Comparison of ENCODE assay signal across 17 cellular contexts in genomic region chr10:96365571-96365970, GRCh38. TPM values are rescaled to one million over a fixed set of nuclear protein-coding genes. Genes with fewer than 3 reads are reported as not detected.
DNase-seq lines count a peak whose midpoint lies in the region; ATAC-seq and TF ChIP-seq lines count a peak whose summit lies in the region.
"Had no signal": no experiment of that assay in that cellular context is flagged by ENCODE, and none has a peak within 500 bp of the region (broad histone marks: within the 10 kb centered on the region; RNA-seq: fewer than 3 reads in every experiment).

No MANE protein-coding gene starts in this region.

- no peaks in the 10 kb centered on the region for H3K9me3 ChIP-seq in endodermal cell (ENCODE audit: control insufficient read depth, low read length)
- H3K9me3 ChIP-seq in H9 (ENCODE audit: control insufficient read depth, low read depth, low read length), result no peaks in the 10 kb centered on the region
- H3K9me3 ChIP-seq: BLaER1 treated with 17β-estradiol and CSF1 and Interleukin-3, amounts not matched to agents 10 nM and 100 nM had no signal

- no peak overlapping the region for H2BK12ac ChIP-seq in H9 (ENCODE audit: insufficient read length, low read depth, low read length)

- H3K9me3 Mint-ChIP-seq in GM23338 (no peaks in the 10 kb centered on the region), endodermal cell (no peaks in the 10 kb centered on the region), H9 (no peaks in the 10 kb centered on the region)

- H3K4me1 ChIP-seq in GM23338 (ENCODE audit: insufficient read depth), result no peaks in the 10 kb centered on the region
- no peaks in the 10 kb centered on the region for H3K4me1 ChIP-seq in endodermal cell (ENCODE audit: control insufficient read depth, insufficient read depth, low read length)
- no peaks in the 10 kb centered on the region for H3K4me1 ChIP-seq in H9 (ENCODE audit: insufficient read depth, low read length)

- H3K27ac ChIP-seq in GM23338 (ENCODE audit: low read depth), result no peak overlapping the region
- no peak overlapping the region for H3K27ac ChIP-seq in endodermal cell (ENCODE audit: low read depth, low read length)
- H3K27ac ChIP-seq in H9 (ENCODE audit: insufficient read length, low read depth, low read length), result no peak overlapping the region
- H3K27ac ChIP-seq: BLaER1 treated with 17β-estradiol and CSF1 and Interleukin-3, amounts not matched to agents 10 nM and 100 nM; GM23248; HL-60 had no signal

- H2BK5ac ChIP-seq in H9 (ENCODE audit: insufficient read length, low read length), result no peak overlapping the region

- no peak overlapping the region for H3K18ac ChIP-seq in H9 (ENCODE audit: insufficient read length, low read depth, low read length)

- H3K27ac Mint-ChIP-seq in GM23338 (no peak overlapping the region), endodermal cell (no peak overlapping the region), H9 (no peak overlapping the region)
- H3K27ac Mint-ChIP-seq: CD4-positive, CD25-positive, alpha-beta regulatory T cell had no signal

- H3K4me3 ChIP-seq in GM23338, result no peak overlapping the region
- H3K4me3 ChIP-seq in endodermal cell (ENCODE audit: low read length), result no peak overlapping the region
- H3K4me3 ChIP-seq: BLaER1 treated with 17β-estradiol and CSF1 and Interleukin-3, amounts not matched to agents 10 nM and 100 nM; GM23248 had no signal

- ATAC-seq in GM23338 (no peak), HG02981 (IDR thresholded peaks at IDR 0.05; ENCODE audit: unreplicated experiment) (no peak)
- ATAC-seq in stimulated activated naive CD8-positive, alpha-beta T cell treated with anti-CD3 and anti-CD28 coated beads, Interleukin-15, Interleukin-2, amounts not matched to agents 100 U/mL and 50 U/mL, for 24 hours, result no peak

- WGBS in endodermal cell (ENCODE audit: insufficient coverage in 1 of 2, insufficient read length in 1 of 2), 2 experiments, result 86 to 90% methylated on average over 2 to 3 of the region's 3 CpGs
- WGBS in H9 (ENCODE audit: extremely low coverage, insufficient read length, low lambda C conversion rate), result no CpG with 5 or more reads among the region's 3 CpGs

- no peak overlapping the region for H4K8ac ChIP-seq in H9 (replicated peaks; ENCODE audit: insufficient read length, low read depth, low read length)

- H3K27me3 Mint-ChIP-seq in GM23338 (ENCODE audit: insufficient read depth, low read depth, poor library complexity) (peaks cover 5% of the 10 kb centered on the region), endodermal cell (ENCODE audit: insufficient read depth) (peaks cover 6% of the 10 kb centered on the region), H9 (ENCODE audit: low read depth) (no peaks in the 10 kb centered on the region; the same call in 1 of the 2 replicates)

- no peaks in the 10 kb centered on the region for H3K36me3 ChIP-seq in GM23338 (ENCODE audit: insufficient read depth)
- H3K36me3 ChIP-seq in endodermal cell (ENCODE audit: control insufficient read depth, insufficient read depth, low read length), result no peaks in the 10 kb centered on the region

- H3K79me2 ChIP-seq in GM23338 (replicated peaks; ENCODE audit: insufficient read depth) (no peaks in the 10 kb centered on the region), H9 (ENCODE audit: insufficient read depth, low read length) (no peaks in the 10 kb centered on the region)

- no peak overlapping the region for H3T11ph ChIP-seq in H9 (ENCODE audit: low read length)

- DNase-seq in GM23338 (ENCODE audit: low spot score) (no peak), endodermal cell (peak; percentile 35), mesenteric fat pad (ENCODE audit: low spot score) (peak; percentile 62), superior temporal gyrus (ENCODE audit: extremely low spot score) (peak; percentile 74), H9 (no peak)
- DNase-seq in stimulated activated naive CD8-positive, alpha-beta T cell treated with anti-CD3 and anti-CD28 coated beads, Interleukin-15, Interleukin-2, amounts not matched to agents 100 U/mL and 50 U/mL, for 24 hours, result no peak
- DNase-seq: 8988T; AML-193; Calu3; CD4-positive, CD25-positive, alpha-beta regulatory T cell; DMS 273 treated with DMSO at 0.1 percent for 48 hours; GM23248; H7 had no signal

- no peak overlapping the region for H2BK15ac ChIP-seq in H9 (ENCODE audit: low read depth, low read length)

- no peaks in the 10 kb centered on the region for H3F3A ChIP-seq in GM23338 (replicated peaks; ENCODE audit: low read depth)

- no peak overlapping the region for H3K14ac ChIP-seq in H9 (ENCODE audit: insufficient read depth, low read length)

- no peak for TF ChIP-seq CTCF in GM23338 (conservative IDR thresholded peaks at IDR 0.05; ENCODE audit: low read depth in 2 of 2)
- TF ChIP-seq CTCF in endodermal cell (conservative IDR thresholded peaks at IDR 0.05), result no peak
- TF ChIP-seq CTCF in H9 (conservative IDR thresholded peaks at IDR 0.05), result no peak

- H3K27me3 ChIP-seq in GM23338 (ENCODE audit: insufficient read depth), result no peaks in the 10 kb centered on the region
- H3K27me3 ChIP-seq in endodermal cell (ENCODE audit: control insufficient read depth, insufficient read depth, low read length, poor library complexity, severe bottlenecking), result no peaks in the 10 kb centered on the region
- H3K27me3 ChIP-seq in H9 (ENCODE audit: insufficient read depth, low read length), result no peaks in the 10 kb centered on the region; the same call in 1 of the 2 replicates
- H3K27me3 ChIP-seq: BLaER1 treated with 17β-estradiol and CSF1 and Interleukin-3, amounts not matched to agents 10 nM and 100 nM had no signal

- no peak overlapping the region for H3K9ac ChIP-seq in endodermal cell (ENCODE audit: extremely low read depth, low read length, poor library complexity, severe bottlenecking)
- no peak overlapping the region for H3K9ac ChIP-seq in H9 (ENCODE audit: extremely low read depth, insufficient read length, low read length)
- H3K9ac ChIP-seq: BLaER1 treated with 17β-estradiol and CSF1 and Interleukin-3, amounts not matched to agents 10 nM and 100 nM; GM23248 had no signal

- H3K36me3 Mint-ChIP-seq in GM23338 (ENCODE audit: low read depth), result no peaks in the 10 kb centered on the region
- no peaks in the 10 kb centered on the region for H3K36me3 Mint-ChIP-seq in endodermal cell (ENCODE audit: low read depth)
- no peaks in the 10 kb centered on the region for H3K36me3 Mint-ChIP-seq in H9 (ENCODE audit: insufficient read depth in 1 of 3, low read depth in 3 of 3)
- H3K36me3 Mint-ChIP-seq: CD4-positive, CD25-positive, alpha-beta regulatory T cell had no signal

- H4K5ac ChIP-seq in H9 (ENCODE audit: insufficient read length, low read depth, low read length), result no peak overlapping the region

- H3K23ac ChIP-seq in H9 (ENCODE audit: insufficient read length, low read depth, low read length), result no peak overlapping the region

- no peak overlapping the region for H4K91ac ChIP-seq in H9 (ENCODE audit: insufficient read length, low read depth, low read length)

- H3K9me2 ChIP-seq in GM23338 (ENCODE audit: insufficient read depth), result no peaks in the 10 kb centered on the region

- no peak overlapping the region for H2AK5ac ChIP-seq in H9 (ENCODE audit: insufficient read length, low read length)

- H3K56ac ChIP-seq in H9 (ENCODE audit: insufficient read length, low read depth, low read length), result no peak overlapping the region

- H3K4ac ChIP-seq in H9 (ENCODE audit: low read depth, low read length), result no peak overlapping the region

- H3K4me2 ChIP-seq in GM23338, result no peak overlapping the region
- H3K4me2 ChIP-seq in H9 (ENCODE audit: insufficient read depth, insufficient read length, low read length), result no peak overlapping the region
- H3K4me2 ChIP-seq: BLaER1 treated with 17β-estradiol and CSF1 and Interleukin-3, amounts not matched to agents 10 nM and 100 nM had no signal

- H3K4me1 Mint-ChIP-seq in GM23338 (no peaks in the 10 kb centered on the region), endodermal cell (no peaks in the 10 kb centered on the region), H9 (no peaks in the 10 kb centered on the region)
- H3K4me1 Mint-ChIP-seq: CD4-positive, CD25-positive, alpha-beta regulatory T cell had no signal

- H2AFZ ChIP-seq in GM23338, result peak overlapping the region; percentile 79; the same call in 1 of the 2 replicates
- H2AFZ ChIP-seq in H9 (ENCODE audit: low read length), result no peak overlapping the region
- H2AFZ ChIP-seq: GM23248 had no signal

- H3K4me3 Mint-ChIP-seq in GM23338 (no peak overlapping the region), endodermal cell (no peak overlapping the region), H9 (no peak overlapping the region)
- H3K4me3 Mint-ChIP-seq: CD4-positive, CD25-positive, alpha-beta regulatory T cell had no signal

- no peaks in the 10 kb centered on the region for H3K23me2 ChIP-seq in H9 (ENCODE audit: insufficient read length, low read depth, low read length, poor library complexity, severe bottlenecking)

- H3K79me1 ChIP-seq in H9 (ENCODE audit: insufficient read depth, low read depth, low read length, poor library complexity, severe bottlenecking), result no peaks in the 10 kb centered on the region

- no peak overlapping the region for H2BK20ac ChIP-seq in H9 (ENCODE audit: low read depth, low read length, poor library complexity, severe bottlenecking)

- no peaks in the 10 kb centered on the region for H4K20me1 ChIP-seq in GM23338 (replicated peaks; ENCODE audit: insufficient read depth)
- H4K20me1 ChIP-seq in H9 (ENCODE audit: control insufficient read depth, insufficient read depth, insufficient read length), result no peaks in the 10 kb centered on the region
- H4K20me1 ChIP-seq: BLaER1 treated with 17β-estradiol and CSF1 and Interleukin-3, amounts not matched to agents 10 nM and 100 nM had no signal

- no peak overlapping the region for H2BK120ac ChIP-seq in H9 (ENCODE audit: low read depth, low read length, poor library complexity, severe bottlenecking)

TF ChIP-seq in GM23338, 12 proteins besides CTCF, POLR2A, EP300 and RAD21 (continues in another document):
- TF ChIP-seq EZH2phosphoT487 (IDR thresholded peaks at IDR 0.05; ENCODE audit: unreplicated experiment), result no peak
- TF ChIP-seq, protein P1, sequence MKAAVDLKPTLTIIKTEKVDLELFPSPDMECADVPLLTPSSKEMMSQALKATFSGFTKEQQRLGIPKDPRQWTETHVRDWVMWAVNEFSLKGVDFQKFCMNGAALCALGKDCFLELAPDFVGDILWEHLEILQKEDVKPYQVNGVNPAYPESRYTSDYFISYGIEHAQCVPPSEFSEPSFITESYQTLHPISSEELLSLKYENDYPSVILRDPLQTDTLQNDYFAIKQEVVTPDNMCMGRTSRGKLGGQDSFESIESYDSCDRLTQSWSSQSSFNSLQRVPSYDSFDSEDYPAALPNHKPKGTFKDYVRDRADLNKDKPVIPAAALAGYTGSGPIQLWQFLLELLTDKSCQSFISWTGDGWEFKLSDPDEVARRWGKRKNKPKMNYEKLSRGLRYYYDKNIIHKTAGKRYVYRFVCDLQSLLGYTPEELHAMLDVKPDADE (IDR thresholded peaks at IDR 0.05), result no peak
- TF ChIP-seq JUNB (IDR thresholded peaks at IDR 0.05; ENCODE audit: unreplicated experiment), result no peak
- TF ChIP-seq ZNF114 (CRISPR knock-in tag; IDR thresholded peaks at IDR 0.05), result no peak

RNA-seq across cellular contexts. Expression of gene OPALIN, which starts 6.8 kb away (rescaled TPM):
- not detected in 2 replicates for total RNA-seq in GM23338 (2014; rRNA removed; shearing (Covaris generic))
- not detected in 2 replicates for polyA plus RNA-seq in GM23338 (2016; fragmentation: Nextera tagmentation; extraction: Ambion mirVana)
- not detected for total RNA-seq in endodermal cell
- not detected for polyA plus RNA-seq in endodermal cell (2013, experiment 1 of 2)
- polyA plus RNA-seq in endodermal cell (2013, experiment 2 of 2), result not detected
- not detected for total RNA-seq in mesenteric fat pad
- total RNA-seq in H9 (2021), result not detected in 2 replicates
- total RNA-seq: Calu3; CD4-positive, CD25-positive, alpha-beta regulatory T cell; Daoy; GM23248; H7 had no signal
- polyA plus RNA-seq: CD4-positive, CD25-positive, alpha-beta regulatory T cell; GM23248 had no signal

Comparison
In these comparisons a context has a peak if more than half of its experiments do, and no peak if none do; other contexts are left out.
1. DNase-seq: peak in endodermal cell (single experiment), mesenteric fat pad (single experiment) and superior temporal gyrus (single experiment); none in GM23338 (single experiment), H9 (single experiment) and stimulated activated naive CD8-positive, alpha-beta T cell treated with anti-CD3 and anti-CD28 coated beads, Interleukin-15, Interleukin-2, amounts not matched to agents 100 U/mL and 50 U/mL, for 24 hours (single experiment).